Comparison of ENCODE assay signal across 8 cellular contexts in the genomic region with DNA sequence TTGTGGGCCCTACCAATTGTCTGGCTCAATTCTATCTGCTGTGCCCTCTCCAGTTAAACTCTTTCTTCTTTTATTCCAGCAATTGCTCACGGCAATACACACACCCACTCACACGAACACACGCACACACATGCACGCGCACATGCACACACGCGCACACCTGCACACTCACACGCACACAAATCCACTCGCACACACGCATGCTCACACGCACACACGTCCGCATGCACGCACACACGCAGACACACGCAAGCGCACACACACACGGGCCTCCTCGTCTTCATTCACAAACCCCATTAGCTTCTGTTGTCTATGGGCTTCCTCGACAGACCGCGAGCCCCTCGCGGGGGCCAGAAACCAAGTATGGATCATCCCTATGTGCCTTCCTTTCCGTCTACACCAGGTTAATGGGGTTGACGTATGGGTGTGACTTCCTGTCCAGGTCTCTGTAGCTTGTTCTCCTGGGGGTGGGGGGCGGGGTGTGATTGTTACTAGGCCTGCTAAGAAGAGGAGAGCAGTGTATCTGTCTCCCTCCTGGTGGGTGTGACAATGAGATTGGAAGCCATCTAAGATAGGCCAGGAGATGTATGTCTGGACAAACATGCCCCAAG. TPM values are rescaled to one million over a fixed set of nuclear protein-coding genes. Genes with fewer than 3 reads are reported as not detected.
DNase-seq lines count a peak whose midpoint lies in the region; ATAC-seq, FAIRE-seq and TF ChIP-seq lines count a peak whose summit lies in the region.

No MANE protein-coding gene starts in this region.

- ATAC-seq in activated B cell treated with CpG ODN at 0.5 μM for 24 hours (ENCODE audit: low read depth) (no peak), gastroesophageal sphincter (no peak), HG03457 (IDR thresholded peaks at IDR 0.05; ENCODE audit: unreplicated experiment) (no peak), HG03139 (IDR thresholded peaks at IDR 0.05; ENCODE audit: unreplicated experiment) (no peak)

- FAIRE-seq in GM12891 (lab: Jason Lieb, UNC) = peak; percentile 58

- peak overlapping the region; percentile 88 for H3K27ac Mint-ChIP-seq in activated B cell treated with CpG ODN at 0.5 μM for 24 hours

- H3K9me3 ChIP-seq in gastroesophageal sphincter (no peaks in the 10 kb centered on the region), sigmoid colon (no peaks in the 10 kb centered on the region), HAP-1 (no peaks in the 10 kb centered on the region)

- TF ChIP-seq CTCF in activated B cell treated with CpG ODN at 0.5 μM for 24 hours (IDR thresholded peaks at IDR 0.05) (no peak), gastroesophageal sphincter (IDR thresholded peaks at IDR 0.05) (no peak), sigmoid colon (IDR thresholded peaks at IDR 0.05) (no peak)

- WGBS in gastroesophageal sphincter (ENCODE audit: low coverage in 1 of 2), 2 donors = 69% methylated on average over 17 of the region's 27 CpGs; no CpG with 5 or more reads in 1 of the 2 donors
- 79 to 90% methylated on average over 27 of the region's 27 CpGs for WGBS in sigmoid colon, 2 donors

- CTCF ChIA-PET in activated B cell treated with CpG ODN at 0.5 μM for 24 hours (lab: Charles Lee) = interaction anchor here (0.6 to 1.1 kb wide), 2 partner anchors 51 to 81 kb away, joined by 3 read pairs; no protein-coding TSS in a partner anchor

- TF ChIP-seq POLR2A in GM12891 (IDR thresholded peaks at IDR 0.05; ENCODE audit: low read depth, low read length) (no peak), gastroesophageal sphincter (IDR thresholded peaks at IDR 0.05) (no peak), sigmoid colon (IDR thresholded peaks at IDR 0.05) (no peak)

- peaks cover 6% of the 10 kb centered on the region for H3K36me3 Mint-ChIP-seq in activated B cell treated with CpG ODN at 0.5 μM for 24 hours (ENCODE audit: low read depth)

- H3K36me3 ChIP-seq in gastroesophageal sphincter = peaks cover 0 to 26% of the 10 kb centered on the region in 2 donors
- H3K36me3 ChIP-seq in sigmoid colon = peaks cover 0 to 12% (median 6%) of the 10 kb centered on the region in 4 donors
- no peaks in the 10 kb centered on the region for H3K36me3 ChIP-seq in HAP-1 (replicated peaks)

- POLR2A ChIA-PET in activated B cell treated with CpG ODN at 0.5 μM for 24 hours (lab: Charles Lee) = interaction anchor here (0.7 to 4.5 kb wide), 6 partner anchors 11 to 1168 kb away, joined by 3 to 43 read pairs (median 4); no protein-coding TSS in a partner anchor

- no peaks in the 10 kb centered on the region for H3K9me3 Mint-ChIP-seq in activated B cell treated with CpG ODN at 0.5 μM for 24 hours

- no peaks in the 10 kb centered on the region for H3K27me3 Mint-ChIP-seq in activated B cell treated with CpG ODN at 0.5 μM for 24 hours

- H3K4me1 ChIP-seq in gastroesophageal sphincter (peaks cover 0 to 44% (median 28%) of the 10 kb centered on the region in 3 donors), sigmoid colon (peaks cover 0 to 48% (median 39%) of the 10 kb centered on the region in 4 donors), HAP-1 (peaks cover 13% of the 10 kb centered on the region)

- DNase-seq in GM12891 (ENCODE audit: insufficient read length, low spot score) = no peak
- DNase-seq in activated B cell treated with CpG ODN at 0.5 μM for 24 hours = no peak
- DNase-seq in sigmoid colon = no peak
- DNase-seq in hypothalamus (lab: John Stamatoyannopoulos, UW) = no peak
- no peak for DNase-seq in HAP-1 (ENCODE audit: low spot score in 2 of 2)

- H3K4me3 ChIP-seq in gastroesophageal sphincter (peak overlapping the region; percentile 65 to 73), sigmoid colon (peak overlapping the region; percentile 48 to 83 (median 62)), HAP-1 (no peak overlapping the region)

- H3K4me3 Mint-ChIP-seq in activated B cell treated with CpG ODN at 0.5 μM for 24 hours = peak overlapping the region; percentile 84

- TF ChIP-seq EP300 in gastroesophageal sphincter (IDR thresholded peaks at IDR 0.05) (no peak), sigmoid colon (IDR thresholded peaks at IDR 0.05) (no peak)

- no peaks in the 10 kb centered on the region for H3K27me3 ChIP-seq in gastroesophageal sphincter
- H3K27me3 ChIP-seq in sigmoid colon = no peaks in the 10 kb centered on the region
- no peaks in the 10 kb centered on the region for H3K27me3 ChIP-seq in HAP-1 (ENCODE audit: low read depth)

- intact Hi-C loops in activated B cell treated with CpG ODN at 0.5 μM for 24 hours (cut with micrococcal nuclease) = loop anchor here (2.0 kb wide), 2 partner anchors 179 to 1971 kb away; a partner anchor contains a TSS
- intact Hi-C loops in sigmoid colon (cut with DNase I) = loop anchor here (2.0 kb wide), 2 partner anchors 21 to 27 kb away; a partner anchor contains a TSS

- in situ Hi-C loops in HAP-1 (cut with MboI; ENCODE audit: low sequenced_read_pairs) = no loop called here

- peaks cover 46% of the 10 kb centered on the region for H3K4me1 Mint-ChIP-seq in activated B cell treated with CpG ODN at 0.5 μM for 24 hours

- H3K27ac ChIP-seq in gastroesophageal sphincter = peak overlapping the region; percentile 97 to 100 (median 98)
- H3K27ac ChIP-seq in sigmoid colon = peak overlapping the region; percentile 95 to 99 (median 98)

TF ChIP-seq in GM12891, 5 proteins besides CTCF, POLR2A, EP300 and RAD21:
- no peak for TF ChIP-seq TAF1 (IDR thresholded peaks at IDR 0.05; ENCODE audit: low read depth, low read length)
- TF ChIP-seq POU2F2 (IDR thresholded peaks at IDR 0.05; ENCODE audit: low read depth, low read length) = no peak
- no peak for TF ChIP-seq SPI1 (IDR thresholded peaks at IDR 0.05; ENCODE audit: low read depth, low read length)
- no peak for TF ChIP-seq POLR2AphosphoS5 (IDR thresholded peaks at IDR 0.05; ENCODE audit: low read depth, low read length)
- no peak for TF ChIP-seq PAX5 (IDR thresholded peaks at IDR 0.05; ENCODE audit: insufficient read depth, low read length, severe bottlenecking)

RNA-seq across cellular contexts. Expression of a gene that starts 0.7 kb away (rescaled TPM):
- 0.15 TPM for polyA plus RNA-seq in GM12891 (2012; ENCODE audit: low read depth, missing spikeins)
- total RNA-seq in activated B cell treated with CpG ODN at 0.5 μM for 24 hours (0.56 and 0.62 TPM in 2 replicates), gastroesophageal sphincter (10 to 100 TPM in 1 of 4 donors, 1 to 10 TPM in 3; 5.1 to 14.6 (median 6.2) TPM), sigmoid colon (1 to 10 TPM; 2.3 to 6.9 (median 4.9) TPM)
- polyA plus RNA-seq in sigmoid colon = 1 to 10 TPM in 2 of 3 donors, under 1 TPM in 1; 0.46 to 3.6 (median 1.5) TPM

RNA-seq across cellular contexts. Expression of a gene that starts 1.8 kb away (rescaled TPM):
- polyA plus RNA-seq in GM12891 (2012; ENCODE audit: low read depth, missing spikeins) = 12.7 TPM
- total RNA-seq in activated B cell treated with CpG ODN at 0.5 μM for 24 hours (32.2 and 35.7 TPM in 2 replicates), gastroesophageal sphincter (10 to 100 TPM; 39.2 to 48.7 (median 42.0) TPM), sigmoid colon (10 to 100 TPM; 45.7 to 63.1 (median 55.2) TPM)
- 10 to 100 TPM; 27.9 to 42.0 (median 30.7) TPM for polyA plus RNA-seq in sigmoid colon

RNA-seq across cellular contexts. Expression of a gene that starts 27.7 kb away (rescaled TPM):
- polyA plus RNA-seq in GM12891 (2012; ENCODE audit: low read depth, missing spikeins) = 13.1 TPM
- total RNA-seq in activated B cell treated with CpG ODN at 0.5 μM for 24 hours (20.3 and 24.2 TPM in 2 replicates), gastroesophageal sphincter (10 to 100 TPM in 3 of 4 donors, 1 to 10 TPM in 1; 10.0 to 23.5 (median 11.9) TPM), sigmoid colon (10 to 100 TPM in 3 of 4 donors, 1 to 10 TPM in 1; 7.9 to 18.3 (median 13.0) TPM)
- 10 to 100 TPM in 1 of 3 donors, 1 to 10 TPM in 2; 3.0 to 32.7 (median 8.3) TPM for polyA plus RNA-seq in sigmoid colon

RNA-seq across cellular contexts. Expression of a gene that starts 53.2 kb away (rescaled TPM):
- polyA plus RNA-seq in GM12891 (2012; ENCODE audit: low read depth, missing spikeins) = 18.0 TPM
- total RNA-seq in activated B cell treated with CpG ODN at 0.5 μM for 24 hours (25.1 and 30.6 TPM in 2 replicates), gastroesophageal sphincter (10 to 100 TPM; 23.7 to 51.5 (median 40.0) TPM), sigmoid colon (10 to 100 TPM; 33.3 to 43.3 (median 40.5) TPM)
- polyA plus RNA-seq in sigmoid colon = 10 to 100 TPM in 2 of 3 donors, 1 to 10 TPM in 1; 8.6 to 16.1 (median 15.6) TPM
